In genomic region chr13:112606125-112607001, GRCh38 we compare ENCODE assay signal across 8 cellular contexts. TPM values are rescaled to one million over a fixed set of nuclear protein-coding genes. Genes with fewer than 3 reads are reported as not detected.
DNase-seq lines count a peak whose midpoint lies in the region; ATAC-seq and TF ChIP-seq lines count a peak whose summit lies in the region.

No MANE protein-coding gene starts in this region.

- WGBS in transverse colon (ENCODE audit: low coverage in 1 of 2), 2 donors = 2 to 5% methylated on average over 13 to 38 of the region's 44 CpGs

- peaks cover 35% of the 10 kb centered on the region for H3K4me1 Mint-ChIP-seq in HFFc6 (ENCODE audit: low read depth)
- H3K4me1 Mint-ChIP-seq in activated naive CD8-positive, alpha-beta T cell treated with anti-CD3 and anti-CD28 coated beads, Interleukin-2, amount 50 U/mL, for 24 hours = peaks cover 10% of the 10 kb centered on the region

- H4K20me1 ChIP-seq in SU-DHL-6 (ENCODE audit: low read depth, low read length) = no peaks in the 10 kb centered on the region

- H3K27me3 Mint-ChIP-seq in HFFc6 (ENCODE audit: insufficient read depth) = peaks cover 9% of the 10 kb centered on the region
- peaks cover 25% of the 10 kb centered on the region for H3K27me3 Mint-ChIP-seq in activated naive CD8-positive, alpha-beta T cell treated with anti-CD3 and anti-CD28 coated beads, Interleukin-2, amount 50 U/mL, for 24 hours

- H3K36me3 ChIP-seq in SU-DHL-6 (ENCODE audit: low read length) (no peaks in the 10 kb centered on the region), transverse colon (no peaks in the 10 kb centered on the region)

- peak overlapping the region; percentile 91 for H3K4me3 Mint-ChIP-seq in HFFc6
- peak overlapping the region; percentile 78 for H3K4me3 Mint-ChIP-seq in activated naive CD8-positive, alpha-beta T cell treated with anti-CD3 and anti-CD28 coated beads, Interleukin-2, amount 50 U/mL, for 24 hours

- in situ Hi-C loops in transverse colon (cut with MboI; ENCODE audit: low pct_ligation_motif_present in 1 of 4, low pct_unique_long_range_greater_than_20kb in 1 of 4, low sequenced_read_pairs in 3 of 4) = loop anchor here in 2 of 4 donors (25.0 kb wide), 1 partner anchor 1119 kb away; no protein-coding TSS in a partner anchor

- H3K27me3 ChIP-seq in SU-DHL-6 (ENCODE audit: low read length) = no peaks in the 10 kb centered on the region
- peaks cover 17% of the 10 kb centered on the region for H3K27me3 ChIP-seq in transverse colon

- TF ChIP-seq POLR2A in transverse colon (IDR thresholded peaks at IDR 0.05) = no peak

- H3F3A ChIP-seq in SU-DHL-6 (ENCODE audit: insufficient read depth) = no peaks in the 10 kb centered on the region

- peak overlapping the region; percentile 45 for H3K9ac ChIP-seq in SU-DHL-6 (ENCODE audit: low read length)

- ATAC-seq in activated naive CD8-positive, alpha-beta T cell treated with anti-CD3 and anti-CD28 coated beads, Interleukin-2, amount 50 U/mL, for 24 hours = peak; percentile 100

- intact Hi-C loops in cardiac septum (cut with DNase I) (loop anchor here (2.0 to 10.0 kb wide), 4 partner anchors 18 to 1134 kb away; partner anchors contain the start of gene TUBGCP3), transverse colon (cut with DNase I; ENCODE audit: low total_unique reads) (no loop called here)

- H3K4me3 ChIP-seq in SU-DHL-6 (ENCODE audit: insufficient read depth, low read length, poor library complexity, severe bottlenecking) (peak overlapping the region; percentile 41), transverse colon (peak overlapping the region; percentile 27 to 48 (median 30))

- TF ChIP-seq CTCF in GM10266 (IDR thresholded peaks at IDR 0.05; ENCODE audit: control insufficient read depth, insufficient read depth, low read depth, missing control alignments) (peak; percentile 93), HFFc6 (IDR thresholded peaks at IDR 0.05) (peak; percentile 96), SU-DHL-6 (IDR thresholded peaks at IDR 0.05; ENCODE audit: insufficient read depth, low read length, poor library complexity, severe bottlenecking) (peak; percentile 92), transverse colon (IDR thresholded peaks at IDR 0.05) (peak; percentile 87 to 95 (median 91))

- H3K9me2 ChIP-seq in SU-DHL-6 (replicated peaks; ENCODE audit: insufficient read depth, low read length) = no peaks in the 10 kb centered on the region

- H3K4me1 ChIP-seq in transverse colon = peaks cover 0 to 7% (median 2%) of the 10 kb centered on the region in 4 donors

- H3K9me3 ChIP-seq in SU-DHL-6 (ENCODE audit: insufficient read depth, low read length) = no peaks in the 10 kb centered on the region
- H3K9me3 ChIP-seq in transverse colon = no peaks in the 10 kb centered on the region

- DNase-seq in GM10266 (ENCODE audit: extremely low spot score) = peak; percentile 92
- DNase-seq in HFFc6 = peak; percentile 84
- peak; percentile 91 for DNase-seq in NAMALWA (ENCODE audit: low spot score)
- peak; percentile 95 for DNase-seq in activated naive CD8-positive, alpha-beta T cell treated with anti-CD3 and anti-CD28 coated beads, Interleukin-2, amount 50 U/mL, for 24 hours
- DNase-seq in cardiac septum (ENCODE audit: low spot score) = peak; percentile 97
- DNase-seq in pons (ENCODE audit: low spot score) = peak; percentile 86
- DNase-seq in transverse colon = peak; percentile 95

- H3K79me2 ChIP-seq in SU-DHL-6 (ENCODE audit: insufficient read depth, low read length) = no peaks in the 10 kb centered on the region

- no peak overlapping the region for H3K27ac ChIP-seq in SU-DHL-6 (ENCODE audit: low read depth, low read length)
- peak overlapping the region; percentile 63 to 78 (median 76) for H3K27ac ChIP-seq in transverse colon

- H3K4me2 ChIP-seq in SU-DHL-6 (ENCODE audit: low read depth, low read length, poor library complexity, severe bottlenecking) = peak overlapping the region; percentile 54

- peak overlapping the region; percentile 90 for H2AFZ ChIP-seq in SU-DHL-6 (ENCODE audit: low read depth, low read length, severe bottlenecking)

- no peaks in the 10 kb centered on the region for H3K9me3 Mint-ChIP-seq in HFFc6
- no peaks in the 10 kb centered on the region for H3K9me3 Mint-ChIP-seq in activated naive CD8-positive, alpha-beta T cell treated with anti-CD3 and anti-CD28 coated beads, Interleukin-2, amount 50 U/mL, for 24 hours

- H3K36me3 Mint-ChIP-seq in HFFc6 (ENCODE audit: low read depth) = no peaks in the 10 kb centered on the region
- no peaks in the 10 kb centered on the region for H3K36me3 Mint-ChIP-seq in activated naive CD8-positive, alpha-beta T cell treated with anti-CD3 and anti-CD28 coated beads, Interleukin-2, amount 50 U/mL, for 24 hours (ENCODE audit: low read depth)

- peak overlapping the region; percentile 93 for H3K27ac Mint-ChIP-seq in HFFc6
- H3K27ac Mint-ChIP-seq in activated naive CD8-positive, alpha-beta T cell treated with anti-CD3 and anti-CD28 coated beads, Interleukin-2, amount 50 U/mL, for 24 hours = no peak overlapping the region

- TF ChIP-seq EP300 in transverse colon (IDR thresholded peaks at IDR 0.05; ENCODE audit: low read depth) = no peak

RNA-seq across cellular contexts. Expression of gene TUBGCP3, which starts 18.4 kb away (rescaled TPM):
- total RNA-seq in HFFc6 (2021; fragmentation: NEBNext Ultra II Directional; extraction: Animal tissue kit (Norgen Biotek cat#: 25700)) = 10 to 100 TPM; 16.5 to 28.5 (median 25.6) TPM
- total RNA-seq in cardiac septum = 20.7 TPM
- 10 to 100 TPM; 23.3 to 43.6 (median 30.0) TPM for total RNA-seq in transverse colon
